Comparison of ENCODE assay signal across 20 cellular contexts in the genomic region with DNA sequence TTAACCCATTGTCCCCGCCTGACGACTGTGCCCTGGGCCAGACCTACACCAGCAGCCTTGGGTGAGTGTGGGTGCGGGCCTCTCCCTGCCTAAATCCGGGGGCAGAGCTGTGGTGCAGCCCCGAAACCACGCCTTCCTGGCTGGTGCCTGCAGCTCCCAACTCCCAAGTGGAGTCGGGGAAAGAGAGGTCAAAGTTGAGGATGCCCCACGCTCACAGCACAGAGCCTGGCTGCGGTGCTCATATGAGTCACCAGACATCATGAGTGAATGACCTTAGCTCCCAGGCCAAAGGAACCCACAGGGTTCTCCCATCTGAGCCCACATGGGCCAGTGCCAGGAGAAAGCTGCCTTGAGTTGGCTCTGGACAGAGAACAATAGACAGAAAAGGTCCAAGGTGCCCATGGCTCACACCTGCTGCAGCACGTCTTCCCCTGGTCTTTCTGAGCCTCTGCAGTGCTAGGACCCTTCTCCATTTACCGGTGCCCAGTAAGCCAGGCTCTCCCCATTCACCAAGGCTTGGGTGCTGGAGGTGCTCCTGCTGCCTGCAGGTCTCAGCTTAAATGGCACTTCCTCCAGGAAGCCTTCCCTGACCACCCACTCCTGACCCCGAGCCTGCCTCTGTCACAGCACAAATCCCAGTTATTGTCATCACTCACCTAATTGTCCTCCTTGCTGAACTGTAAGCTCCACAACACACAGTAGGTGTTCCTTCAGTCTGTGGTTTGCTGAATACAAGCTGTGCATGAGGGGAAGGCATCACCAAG.
DNase-seq lines count a peak whose midpoint lies in the region; ATAC-seq, FAIRE-seq and TF ChIP-seq lines count a peak whose summit lies in the region.
"Had no signal": no experiment of that assay in that cellular context is flagged by ENCODE, and none has a peak within 500 bp of the region (broad histone marks: within the 10 kb centered on the region; RNA-seq: fewer than 3 reads in every experiment).

No MANE protein-coding gene starts in this region.

- TF ChIP-seq EP300 in K562 (IDR thresholded peaks at IDR 0.05; ENCODE audit: low read length), result no peak

- peaks cover 2% of the 10 kb centered on the region for H3K9me1 ChIP-seq in K562 (ENCODE audit: control insufficient read depth, insufficient read depth, low read length)

- no peak overlapping the region for H3K4me3 ChIP-seq in right atrium auricular region
- H3K4me3 ChIP-seq in BLaER1 treated with 17β-estradiol and CSF1 and Interleukin-3, amounts not matched to agents 10 nM and 100 nM, result peak overlapping the region in 3 of 10 experiments; percentile 9 to 40 (median 37); a peak in 5 of 20 replicates
- no peak overlapping the region for H3K4me3 ChIP-seq in K562

- DNase-seq in Right ventricle myocardium inferior (ENCODE audit: missing footprints) (peak; percentile 23), right atrium auricular region (ENCODE audit: low spot score) (no peak), K562 (ENCODE audit: extremely low read depth in 1 of 4, low spot score in 3 of 4) (no peak), NCI-H69 (lab: John Stamatoyannopoulos, UW) (no peak), DMS153 (lab: John Stamatoyannopoulos, UW) (no peak), GM03348 (ENCODE audit: low spot score) (no peak)
- DNase-seq: C1 segment of cervical spinal cord; CD4-positive, CD25-positive, alpha-beta regulatory T cell; COR-L47; DMS 273 treated with DMSO at 0.1 percent for 48 hours; GOT3; H7; HFFc6; IMR-90; KBM-7 had no signal

- H3K79me2 ChIP-seq in K562 (ENCODE audit: control insufficient read depth, insufficient read depth, low read length), result no peaks in the 10 kb centered on the region

- no peak for TF ChIP-seq POLR2A in K562 (conservative IDR thresholded peaks at IDR 0.05)

- TF ChIP-seq CTCF in right atrium auricular region (IDR thresholded peaks at IDR 0.05), result no peak
- no peak for TF ChIP-seq CTCF in K562 (IDR thresholded peaks at IDR 0.05 in 2 of 3, conservative IDR thresholded peaks at IDR 0.05 in 1 of 3; ENCODE audit: insufficient read depth in 2 of 3, low read depth in 1 of 3, low read length in 3 of 3)

- no peaks in the 10 kb centered on the region for H3K27me3 ChIP-seq in right atrium auricular region
- no peaks in the 10 kb centered on the region for H3K27me3 ChIP-seq in BLaER1 treated with 17β-estradiol and CSF1 and Interleukin-3, amounts not matched to agents 10 nM and 100 nM
- peaks cover 12 to 50% of the 10 kb centered on the region in 2 experiments for H3K27me3 ChIP-seq in K562 (ENCODE audit: control insufficient read depth in 2 of 2, insufficient read depth in 2 of 2, low read length in 2 of 2)

- no peak overlapping the region for H2AFZ ChIP-seq in K562 (ENCODE audit: low read depth, low read length)

- CTCF ChIA-PET in K562 (lab: Yijun Ruan, JAX; ENCODE audit: low intra/inter-chr PET ratio), result no interaction called here

- intact Hi-C loops in Right ventricle myocardium inferior (cut with DNase I) (loop anchor here (5.0 to 10.0 kb wide), 2 partner anchors 411 to 523 kb away; a partner anchor contains a TSS), K562 (cut with micrococcal nuclease) (loop anchor here (5.0 kb wide), 1 partner anchor 518 kb away; no protein-coding TSS in a partner anchor)

- FAIRE-seq in K562 (lab: Jason Lieb, UNC), result no peak
- FAIRE-seq: G401.6, HTR-8/SVneo had no signal

- no TSS peak for BruUV-seq in K562 (replicated peaks; lab: Mats Ljungman, UMichigan)

- 0% methylated on average over 11 of the region's 12 CpGs for WGBS in K562 (ENCODE audit: insufficient coverage, low coverage, missing lambda C conversion rate)

- peaks cover 0 to 27% (median 0%) of the 10 kb centered on the region in 11 experiments; a peak in 3 of 22 replicates for H4K20me1 ChIP-seq in BLaER1 treated with 17β-estradiol and CSF1 and Interleukin-3, amounts not matched to agents 10 nM and 100 nM
- peaks cover 13% of the 10 kb centered on the region for H4K20me1 ChIP-seq in K562 (replicated peaks; ENCODE audit: control insufficient read depth, insufficient read depth, low read length)

- POLR2A ChIA-PET in K562 (lab: Yijun Ruan, JAX), result interaction anchor here (0.9 kb wide), 1 partner anchor 18 kb away, joined by 3 read pairs; no protein-coding TSS in a partner anchor

- H3K4me1 ChIP-seq in right atrium auricular region (peaks cover 0 to 4% of the 10 kb centered on the region in 2 donors), K562 (replicated peaks in 1 of 2; ENCODE audit: control insufficient read depth in 2 of 2, insufficient read depth in 2 of 2, low read length in 2 of 2) (peaks cover 0 to 12% of the 10 kb centered on the region in 2 experiments; a peak in 1 of 5 replicates)
- peaks cover 30 to 62% (median 43%) of the 10 kb centered on the region in 10 experiments for H3K4me1 ChIP-seq in BLaER1 treated with 17β-estradiol and CSF1 and Interleukin-3, amounts not matched to agents 10 nM and 100 nM

- peak overlapping the region in 2 of 11 experiments; percentile 29 to 51; a peak in 3 of 22 replicates for H3K9ac ChIP-seq in BLaER1 treated with 17β-estradiol and CSF1 and Interleukin-3, amounts not matched to agents 10 nM and 100 nM
- no peak overlapping the region for H3K9ac ChIP-seq in K562 (ENCODE audit: insufficient read depth in 1 of 2, low read depth in 2 of 2, low read length in 2 of 2)

- H3K27ac ChIP-seq in right atrium auricular region (no peak overlapping the region), K562 (ENCODE audit: extremely low read depth, low read depth, low read length) (no peak overlapping the region)
- H3K27ac ChIP-seq in BLaER1 treated with 17β-estradiol and CSF1 and Interleukin-3, amounts not matched to agents 10 nM and 100 nM, result peak overlapping the region in 1 of 11 experiments; percentile 40; a peak in 2 of 22 replicates
- H3K27ac ChIP-seq: 22Rv1 had no signal

- TF ChIP-seq RAD21 in K562 (CRISPR knock-in tag; conservative IDR thresholded peaks at IDR 0.05 in 1 of 2, IDR thresholded peaks at IDR 0.05 in 1 of 2), result no peak

- H3K36me3 ChIP-seq in right atrium auricular region (no peaks in the 10 kb centered on the region), K562 (ENCODE audit: control insufficient read depth, insufficient read depth, low read length) (no peaks in the 10 kb centered on the region)
- peaks cover 0 to 5% (median 0%) of the 10 kb centered on the region in 11 experiments; a peak in 3 of 22 replicates for H3K36me3 ChIP-seq in BLaER1 treated with 17β-estradiol and CSF1 and Interleukin-3, amounts not matched to agents 10 nM and 100 nM

- H3K4me2 ChIP-seq in BLaER1 treated with 17β-estradiol and CSF1 and Interleukin-3, amounts not matched to agents 10 nM and 100 nM, result peak overlapping the region; percentile 17 to 93 (median 37); a peak in 19 of 22 replicates
- H3K4me2 ChIP-seq in K562 (ENCODE audit: insufficient read depth, low read length), result no peak overlapping the region

- in situ Hi-C loops in K562 (cut with MboI), result no loop called here

- H3K9me3 ChIP-seq in right atrium auricular region (no peaks in the 10 kb centered on the region), K562 (replicated peaks; ENCODE audit: control insufficient read depth, insufficient read depth, low read depth, low read length) (no peaks in the 10 kb centered on the region)
- peaks cover 0 to 6% (median 4%) of the 10 kb centered on the region in 11 experiments; a peak in 10 of 22 replicates for H3K9me3 ChIP-seq in BLaER1 treated with 17β-estradiol and CSF1 and Interleukin-3, amounts not matched to agents 10 nM and 100 nM (replicated peaks in 1 of 11)

- ATAC-seq in Right ventricle myocardium inferior (no peak), K562 (no peak)
- ATAC-seq: HCT116 had no signal

TF ChIP-seq in K562, 482 proteins besides CTCF, POLR2A, EP300 and RAD21:
- TF ChIP-seq DDX20 (tag; IDR thresholded peaks at IDR 0.05; ENCODE audit: low read depth) (no peak), ZFP36 (IDR thresholded peaks at IDR 0.05; ENCODE audit: low read depth, low read length, partially characterized antibody) (peak; percentile 81), FOXA1 (IDR thresholded peaks at IDR 0.05; ENCODE audit: borderline replicate concordance) (no peak)
TF ChIP-seq in K562: peak in this region for 1.
